ENCODE assay signal across 8 cellular contexts in the genomic region with DNA sequence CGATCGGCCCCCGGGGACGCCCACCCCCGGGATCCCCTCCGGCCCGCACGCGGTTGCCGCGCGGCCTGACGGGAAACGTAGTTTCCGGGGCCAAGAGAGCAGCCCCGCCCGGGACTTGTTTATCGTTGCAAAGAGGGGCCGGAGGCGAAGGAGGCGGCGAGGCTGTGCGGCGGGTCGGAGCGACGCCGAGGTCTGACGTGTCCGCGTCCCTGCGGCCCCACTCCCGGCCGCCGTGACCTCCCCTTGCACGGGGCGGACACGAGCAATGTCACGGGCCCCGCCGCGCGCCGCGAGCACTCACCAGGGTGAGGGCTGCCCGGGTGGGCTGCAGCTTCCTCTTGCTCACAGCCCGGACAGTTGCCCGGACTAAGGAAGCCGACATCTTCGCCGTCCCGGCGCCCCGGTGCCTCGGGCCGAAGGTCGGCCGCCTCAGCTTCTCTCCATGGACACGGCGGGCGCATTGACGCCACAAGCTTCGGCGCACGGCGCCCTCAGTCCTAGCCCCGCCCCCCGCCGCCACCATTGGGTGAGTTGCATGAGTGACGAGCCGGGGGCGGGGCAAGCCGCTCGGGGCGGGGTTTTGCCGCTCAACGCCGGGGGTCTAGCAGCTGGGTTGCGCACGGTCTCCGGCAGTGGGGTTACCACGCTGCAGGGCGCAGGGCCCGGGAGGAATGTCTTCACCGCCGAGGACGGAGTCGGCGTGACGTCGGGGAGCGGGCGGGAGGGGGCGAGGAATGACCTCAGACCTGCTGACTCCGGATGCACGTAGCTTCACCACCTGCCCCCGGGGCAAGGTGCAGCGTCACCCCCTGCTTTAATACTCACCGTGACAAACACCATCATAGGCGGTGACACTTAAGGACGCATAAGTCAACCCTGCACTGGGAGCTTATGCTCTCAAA. TPM values are rescaled to one million over a fixed set of nuclear protein-coding genes. Genes with fewer than 3 reads are reported as not detected.
DNase-seq lines count a peak whose midpoint lies in the region; ATAC-seq, FAIRE-seq and TF ChIP-seq lines count a peak whose summit lies in the region.

A gene (minus strand): TSS at position 462 of the 902 bp plus-strand sequence. CDS start 80 bp downstream, at position 382.

- H3K27me3 ChIP-seq in WERI-Rb-1 (ENCODE audit: insufficient read depth, low read depth, severe bottlenecking) (no peaks in the 10 kb centered on the region), breast epithelium (no peaks in the 10 kb centered on the region), iPS-20b (ENCODE audit: insufficient read depth, low read length) (peaks cover 9% of the 10 kb centered on the region), small intestine (ENCODE audit: control insufficient read depth in 2 of 2, insufficient read depth in 2 of 2, low read length in 2 of 2) (no peaks in the 10 kb centered on the region)

- H3K27ac ChIP-seq in WERI-Rb-1 (peak within 1 kb of the TSS; percentile 95), breast epithelium (peak within 1 kb of the TSS; percentile 98 to 99), iPS-20b (ENCODE audit: low read length) (peak within 1 kb of the TSS; percentile 92), small intestine (ENCODE audit: low read depth in 1 of 2, low read length in 1 of 2) (peak within 1 kb of the TSS; percentile 92 to 97)

- TF ChIP-seq POLR2A in breast epithelium (IDR thresholded peaks at IDR 0.05): peak; percentile 83

- peak within 1 kb of the TSS; percentile 95 for H3K9ac ChIP-seq in iPS-20b (ENCODE audit: low read depth, low read length)

- H3K4me1 ChIP-seq in breast epithelium (peaks cover 0 to 11% of the 10 kb centered on the region in 2 donors), iPS-20b (ENCODE audit: insufficient read depth, low read length) (peaks cover 15% of the 10 kb centered on the region; the same call in 1 of the 2 replicates), small intestine (ENCODE audit: control insufficient read depth in 2 of 2, insufficient read depth in 1 of 2, low read depth in 1 of 2, low read length in 1 of 2) (peaks cover 6 to 16% of the 10 kb centered on the region in 2 donors)

- H3K36me3 ChIP-seq in WERI-Rb-1 (peaks cover 18% of the 10 kb centered on the region), breast epithelium (no peaks in the 10 kb centered on the region), iPS-20b (ENCODE audit: insufficient read depth, low read depth, low read length) (peaks cover 19% of the 10 kb centered on the region; the same call in 1 of the 2 replicates), small intestine (ENCODE audit: control insufficient read depth in 2 of 2, insufficient read depth in 2 of 2, low read length in 2 of 2) (peaks cover 0 to 2% of the 10 kb centered on the region in 2 donors)

- TF ChIP-seq CTCF in AG04449 (IDR thresholded peaks at IDR 0.05; ENCODE audit: insufficient read depth, low read length, missing control alignments) (no peak), WERI-Rb-1 (IDR thresholded peaks at IDR 0.05; ENCODE audit: low read depth, low read length) (no peak), breast epithelium (IDR thresholded peaks at IDR 0.05) (no peak)

- H3K4me3 ChIP-seq in AG04449 (ENCODE audit: low read depth, low read length) (peak within 1 kb of the TSS; percentile 96), WERI-Rb-1 (ENCODE audit: low read depth, low read length) (peak within 1 kb of the TSS; percentile 93), breast epithelium (peak within 1 kb of the TSS; percentile 88 to 97 (median 90)), iPS-20b (ENCODE audit: low read length) (peak within 1 kb of the TSS; percentile 92), small intestine (ENCODE audit: low read depth in 1 of 2, low read length in 2 of 2) (peak within 1 kb of the TSS; percentile 53 to 83)

- ATAC-seq in GM18873 (IDR thresholded peaks at IDR 0.05; ENCODE audit: low FRiP score, unreplicated experiment): peak; percentile 63
- peak; percentile 83 for ATAC-seq in HG03135 (IDR thresholded peaks at IDR 0.05; ENCODE audit: unreplicated experiment)

- FAIRE-seq in small intestine (lab: Jason Lieb, UNC): no peak

- WGBS in small intestine, 3 donors: 0 to 1% (median 0%) methylated on average over 74 to 101 of the region's 101 CpGs

- intact Hi-C loops in breast epithelium (cut with DNase I; ENCODE audit: low total_unique reads): no loop called here

- no peaks in the 10 kb centered on the region for H3K9me3 ChIP-seq in WERI-Rb-1 (ENCODE audit: severe bottlenecking)
- H3K9me3 ChIP-seq in breast epithelium: no peaks in the 10 kb centered on the region
- H3K9me3 ChIP-seq in iPS-20b (ENCODE audit: insufficient read depth, low read depth, low read length): no peaks in the 10 kb centered on the region
- H3K9me3 ChIP-seq in small intestine (ENCODE audit: control insufficient read depth, low read depth): no peaks in the 10 kb centered on the region

- DNase-seq in AG04449 (ENCODE audit: low read depth, low spot score): peak; percentile 33
- DNase-seq in NCI-H2196 (lab: John Stamatoyannopoulos, UW; ENCODE audit: unreplicated experiment): peak; percentile 94
- peak; percentile 98 for DNase-seq in WERI-Rb-1
- peak; percentile 96 for DNase-seq in breast epithelium (ENCODE audit: low spot score in 2 of 2)
- peak; percentile 95 for DNase-seq in small intestine

- POLR2A ChIA-PET in AG04449 (lab: Yijun Ruan, JAX): interaction anchor here (0.7 to 1.0 kb wide), 3 partner anchors 19 to 39 kb away, joined by 3 to 4 read pairs (median 4); no protein-coding TSS in a partner anchor

- CTCF ChIA-PET in AG04449 (lab: Yijun Ruan, JAX): interaction anchor here (1.4 kb wide), 1 partner anchor 82 kb away, joined by 4 read pairs; no protein-coding TSS in a partner anchor

RNA-seq across cellular contexts. Expression of the gene that starts here (rescaled TPM):
- total RNA-seq in breast epithelium: 10 to 100 TPM; 35.7 to 53.1 (median 38.3) TPM
- 10 to 100 TPM; 28.0 to 38.6 (median 38.5) TPM for polyA plus RNA-seq in small intestine

Comparison
In these comparisons a context has a peak if more than half of its experiments do, and no peak if none do; other contexts are left out.
1. Peak in every context shown above with its lines: DNase-seq, ATAC-seq, H3K4me3 ChIP-seq and H3K27ac ChIP-seq.
2. DNase-seq: peak in every context shown above with its lines; median percentile 98 in WERI-Rb-1; 96 in breast epithelium; 95 in small intestine; 94 in NCI-H2196; 33 in AG04449.